In the genomic region with DNA sequence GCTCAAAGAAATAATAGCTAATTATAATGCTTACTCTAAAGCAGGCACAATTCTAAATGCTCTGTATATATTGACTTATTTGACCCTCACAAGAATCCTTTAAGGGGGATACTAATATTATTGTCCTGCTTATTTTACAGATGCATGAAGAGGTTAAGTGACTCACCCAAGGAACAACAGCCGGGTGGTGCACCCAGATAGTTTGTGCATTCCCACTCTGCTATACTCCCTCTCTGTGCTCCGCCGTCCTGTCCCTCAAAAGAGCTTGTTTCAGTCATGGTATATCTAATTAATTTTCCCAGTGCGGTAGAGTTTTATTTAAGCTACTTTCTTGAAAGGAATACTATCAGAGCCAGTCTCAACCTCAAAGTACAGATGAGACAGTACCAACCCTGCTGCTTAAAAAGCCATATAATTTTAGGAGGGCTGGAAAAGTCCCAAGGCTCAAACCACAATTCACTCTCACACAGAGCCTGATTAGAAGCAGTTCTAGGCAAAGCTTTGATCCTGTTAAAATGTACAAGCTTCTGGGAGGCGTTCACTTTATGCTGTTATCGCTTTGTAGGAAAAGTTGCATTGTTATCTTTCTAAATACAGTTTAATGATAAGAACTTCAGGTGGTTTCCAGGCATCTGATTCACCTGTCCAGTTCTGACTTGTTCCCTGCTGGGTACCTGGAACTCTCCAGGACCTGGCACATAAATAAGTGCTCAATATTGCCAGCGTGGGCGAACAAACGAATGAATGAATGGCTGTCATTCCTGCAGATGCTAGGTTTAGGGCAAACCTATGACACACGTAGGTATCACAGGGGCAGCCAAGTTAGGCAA, we compare ENCODE assay signal across 12 cellular contexts.
DNase-seq lines count a peak whose midpoint lies in the region; ATAC-seq, FAIRE-seq and TF ChIP-seq lines count a peak whose summit lies in the region.
"Had no signal": no experiment of that assay in that cellular context is flagged by ENCODE, and none has a peak within 500 bp of the region (broad histone marks: within the 10 kb centered on the region; RNA-seq: fewer than 3 reads in every experiment).

No MANE protein-coding gene starts in this region.

- no peak for ATAC-seq in natural killer cell

- peak; percentile 22 for DNase-seq in A673 (ENCODE audit: low spot score)
- DNase-seq in LHCN-M2 (ENCODE audit: low read depth): peak; percentile 56
- no peak for DNase-seq in dorsolateral prefrontal cortex
- no peak for DNase-seq in natural killer cell
- no peak for DNase-seq in DMS79 treated with DMSO at 0.1 percent for 48 hours (lab: John Stamatoyannopoulos, UW)
- no peak for DNase-seq in frontal cortex (ENCODE audit: low spot score in 2 of 2)
- no peak for DNase-seq in cerebellum (ENCODE audit: low spot score)
- no peak for DNase-seq in cerebellar nuclear complex (lab: John Stamatoyannopoulos, UW)
- DNase-seq: DMS79, MG63 had no signal

- H3K4me3 Mint-ChIP-seq in natural killer cell: peak overlapping the region; percentile 35

- H3K9me3 ChIP-seq in A673 (ENCODE audit: low read depth, low read length, poor library complexity, severe bottlenecking): no peaks in the 10 kb centered on the region
- H3K9me3 ChIP-seq: MG63, SJSA1 had no signal

- FAIRE-seq in frontal cortex (lab: Jason Lieb, UNC): no peak
- FAIRE-seq: islet of Langerhans had no signal

- intact Hi-C loops in A673 (cut with micrococcal nuclease; ENCODE audit: unreplicated experiment): no loop called here
- intact Hi-C loops in dorsolateral prefrontal cortex (cut with DNase I): no loop called here
- intact Hi-C loops in natural killer cell (cut with micrococcal nuclease): no loop called here

- H3K27me3 ChIP-seq in A673 (replicated peaks; ENCODE audit: insufficient read depth, low read depth, low read length, poor library complexity) (no peaks in the 10 kb centered on the region), dorsolateral prefrontal cortex (no peaks in the 10 kb centered on the region)
- H3K27me3 ChIP-seq: MG63, SJSA1 had no signal

- BruUV-seq in A673 (replicated peaks; lab: Mats Ljungman, UMichigan): no TSS peak

- H3K36me3 ChIP-seq in A673 (ENCODE audit: insufficient read depth, low read length, poor library complexity, severe bottlenecking): no peaks in the 10 kb centered on the region
- H3K36me3 ChIP-seq: MG63, SJSA1 had no signal

- H3K4me1 ChIP-seq in A673 (ENCODE audit: insufficient read depth, low read length, poor library complexity, severe bottlenecking): peaks cover 56% of the 10 kb centered on the region

- H3K9me3 Mint-ChIP-seq in natural killer cell: no peaks in the 10 kb centered on the region

- H3K27ac ChIP-seq in A673 (ENCODE audit: low read depth, low read length, poor library complexity, severe bottlenecking) (peak overlapping the region; percentile 10), dorsolateral prefrontal cortex (peak overlapping the region; percentile 5 to 97 (median 79))
- H3K27ac ChIP-seq: SJSA1 had no signal

- peak overlapping the region; percentile 61 to 73 for H3K27ac Mint-ChIP-seq in natural killer cell

- H3K36me3 Mint-ChIP-seq in natural killer cell: no peaks in the 10 kb centered on the region

- no peak overlapping the region for H3K4me3 ChIP-seq in A673 (ENCODE audit: low read depth, low read length, poor library complexity, severe bottlenecking)
- H3K4me3 ChIP-seq in dorsolateral prefrontal cortex: peak overlapping the region in 8 of 59 donors; percentile 1 to 52 (median 23)
- H3K4me3 ChIP-seq: MG63, SJSA1 had no signal

- TF ChIP-seq CTCF in A673 (conservative IDR thresholded peaks at IDR 0.05; ENCODE audit: low read depth, low read length) (no peak), dorsolateral prefrontal cortex (IDR thresholded peaks at IDR 0.05 in 54 of 56, conservative IDR thresholded peaks at IDR 0.05 in 2 of 56; ENCODE audit: low read depth in 1 of 56, partially characterized antibody in 56 of 56) (no peak), natural killer cell (IDR thresholded peaks at IDR 0.05) (no peak)

- CTCF ChIA-PET in A673 (lab: Charles Lee): interaction anchor here (1.3 kb wide), 1 partner anchor 13 kb away, joined by 4 read pairs; no protein-coding TSS in a partner anchor

- POLR2A ChIA-PET in A673 (lab: Charles Lee; ENCODE audit: low non-redundant PET): interaction anchor here (0.6 kb wide), 1 partner anchor 469 kb away, joined by 3 read pairs; no protein-coding TSS in a partner anchor

- peaks cover 66 to 67% of the 10 kb centered on the region in 2 donors for H3K4me1 Mint-ChIP-seq in natural killer cell

- H3K27me3 Mint-ChIP-seq in natural killer cell (ENCODE audit: low read depth in 2 of 2): no peaks in the 10 kb centered on the region

Comparison
In these comparisons a context has a peak if more than half of its experiments do, and no peak if none do; other contexts are left out.
1. DNase-seq: peak in A673 (single experiment) and LHCN-M2 (single experiment); none in dorsolateral prefrontal cortex (0 of 10), natural killer cell (single experiment), DMS79 treated with DMSO at 0.1 percent for 48 hours (single experiment), frontal cortex (0 of 2), cerebellum (single experiment) and cerebellar nuclear complex (0 of 2).